In genomic region chr3:151817473-151817872, GRCh38 we compare ENCODE assay signal across 17 cellular contexts. TPM values are rescaled to one million over a fixed set of nuclear protein-coding genes. Genes with fewer than 3 reads are reported as not detected.
DNase-seq lines count a peak whose midpoint lies in the region; ATAC-seq, FAIRE-seq and TF ChIP-seq lines count a peak whose summit lies in the region.
"Had no signal": no experiment of that assay in that cellular context is flagged by ENCODE, and none has a peak within 500 bp of the region (broad histone marks: within the 10 kb centered on the region; RNA-seq: fewer than 3 reads in every experiment).

No MANE protein-coding gene starts in this region.

- H2AFZ ChIP-seq in GM23338 (peak overlapping the region; percentile 56; the same call in 1 of the 2 replicates), H1 (ENCODE audit: low read length) (no peak overlapping the region), hepatocyte (no peak overlapping the region), SK-N-SH (ENCODE audit: low read depth) (no peak overlapping the region)

- H3K27ac ChIP-seq in GM23338 (ENCODE audit: low read depth) (no peak overlapping the region), H1 (ENCODE audit: low read depth, low read length) (no peak overlapping the region), hepatocyte (peak overlapping the region; percentile 69), right lobe of liver (peak overlapping the region in 2 of 3 donors; percentile 3 to 67), small intestine (ENCODE audit: low read depth in 1 of 2, low read length in 1 of 2) (no peak overlapping the region), SK-N-SH (ENCODE audit: low read depth in 2 of 2, low read length in 1 of 2) (peak overlapping the region in 1 of 2 experiments; percentile 69; a peak in 1 of 4 replicates)

- TF ChIP-seq RAD21 in H1 (IDR thresholded peaks at IDR 0.05 in 1 of 2, conservative IDR thresholded peaks at IDR 0.05 in 1 of 2; ENCODE audit: low read depth in 2 of 2, low read length in 2 of 2) (no peak), SK-N-SH (IDR thresholded peaks at IDR 0.05; ENCODE audit: low read length) (no peak)

- 92% methylated on average over 5 of the region's 5 CpGs; no CpG with 5 or more reads in 1 of the 2 experiments for WGBS in H1 (ENCODE audit: extremely low coverage in 1 of 2, insufficient coverage in 1 of 2, insufficient read length in 1 of 2, insufficient replicate concordance in 2 of 2, low coverage in 1 of 2, low lambda C conversion rate in 2 of 2, missing lambda C conversion rate in 1 of 2), 2 experiments
- 73% methylated on average over 5 of the region's 5 CpGs for WGBS in hepatocyte (ENCODE audit: low lambda C conversion rate, missing lambda C conversion rate)
- WGBS in right lobe of liver (ENCODE audit: insufficient coverage, low coverage, low lambda C conversion rate, missing lambda C conversion rate) = 28% methylated on average over 5 of the region's 5 CpGs
- 69 to 76% (median 71%) methylated on average over 5 of the region's 5 CpGs for WGBS in small intestine, 3 donors
- 30% methylated on average over 5 of the region's 5 CpGs for WGBS in SK-N-SH (ENCODE audit: low lambda C conversion rate)

- H4K5ac ChIP-seq in H1 (ENCODE audit: insufficient read length, low read depth, low read length) = no peak overlapping the region

- H3K4me2 ChIP-seq in GM23338 = no peak overlapping the region
- no peak overlapping the region for H3K4me2 ChIP-seq in H1 (ENCODE audit: insufficient read depth in 1 of 2, low read depth in 2 of 2, low read length in 2 of 2)
- H3K4me2 ChIP-seq in hepatocyte = no peak overlapping the region
- no peak overlapping the region for H3K4me2 ChIP-seq in SK-N-SH

- H3K36me3 Mint-ChIP-seq in GM23338 (ENCODE audit: low read depth) = no peaks in the 10 kb centered on the region
- H3K36me3 Mint-ChIP-seq: CD4-positive, alpha-beta memory T cell had no signal

- TF ChIP-seq EP300 in H1 (IDR thresholded peaks at IDR 0.05; ENCODE audit: borderline replicate concordance in 1 of 2, low read depth in 2 of 2, low read length in 2 of 2) (no peak), SK-N-SH (IDR thresholded peaks at IDR 0.05; ENCODE audit: borderline replicate concordance in 1 of 2, low read depth in 1 of 2, low read length in 1 of 2) (no peak)

- H3K4me3 Mint-ChIP-seq in GM23338 = no peak overlapping the region
- H3K4me3 Mint-ChIP-seq: CD4-positive, alpha-beta memory T cell; H9 had no signal

- POLR2A ChIA-PET in H1 (lab: Charles Lee; ENCODE audit: partially characterized antibody) (no interaction called here), SK-N-SH (lab: Yijun Ruan, JAX) (no interaction called here)

- peaks cover 16% of the 10 kb centered on the region for H3K4me1 Mint-ChIP-seq in GM23338
- H3K4me1 Mint-ChIP-seq: CD4-positive, alpha-beta memory T cell had no signal

- no peak overlapping the region for H2BK12ac ChIP-seq in H1 (ENCODE audit: low read depth, low read length)

- no peak for ATAC-seq in GM23338
- ATAC-seq in right lobe of liver = peak in 3 of 4 donors; percentile 13 to 32 (median 19)
- ATAC-seq: HCT116 had no signal

- H4K91ac ChIP-seq in H1 (replicated peaks; ENCODE audit: insufficient read length, low read length) = no peak overlapping the region

- TF ChIP-seq POLR2A in H1 (IDR thresholded peaks at IDR 0.05; ENCODE audit: control extremely low read depth in 1 of 2, low read depth in 2 of 2, low read length in 2 of 2) = no peak
- peak; percentile 11 for TF ChIP-seq POLR2A in right lobe of liver (IDR thresholded peaks at IDR 0.05)

- no peaks in the 10 kb centered on the region for H3K79me1 ChIP-seq in H1 (ENCODE audit: low read depth, low read length)

- FAIRE-seq in H1 (lab: Jason Lieb, UNC) (no peak), small intestine (lab: Jason Lieb, UNC) (no peak)
- FAIRE-seq: G401.6, GM12892 had no signal

- no peak overlapping the region for H4K8ac ChIP-seq in H1 (ENCODE audit: extremely low read depth, insufficient read depth, low read length)

- CTCF ChIA-PET in H1 (lab: Charles Lee; ENCODE audit: partially characterized antibody) (interaction anchor here (1.3 to 2.2 kb wide), 2 partner anchors 19 to 590 kb away, joined by 3 to 7 read pairs; no protein-coding TSS in a partner anchor), SK-N-SH (lab: Yijun Ruan, JAX) (no interaction called here)

- H3K14ac ChIP-seq in H1 (ENCODE audit: insufficient read length) = no peak overlapping the region

- H3K79me2 ChIP-seq in GM23338 (replicated peaks; ENCODE audit: insufficient read depth) (no peaks in the 10 kb centered on the region), H1 (ENCODE audit: control insufficient read depth in 1 of 2, insufficient read depth in 2 of 2, low read length in 2 of 2) (no peaks in the 10 kb centered on the region), hepatocyte (no peaks in the 10 kb centered on the region), SK-N-SH (ENCODE audit: insufficient read depth) (peaks cover 47% of the 10 kb centered on the region)

- H3K23ac ChIP-seq in H1 (ENCODE audit: insufficient read length) = no peak overlapping the region

- H3K9ac ChIP-seq in H1 (replicated peaks in 1 of 4; ENCODE audit: extremely low read depth in 1 of 4, low read depth in 3 of 4, low read length in 3 of 4) = no peak overlapping the region
- no peak overlapping the region for H3K9ac ChIP-seq in SK-N-SH

- H2AK5ac ChIP-seq in H1 (ENCODE audit: low read depth, low read length) = no peak overlapping the region

- H3K9me3 ChIP-seq in H1 (ENCODE audit: insufficient read depth in 2 of 2, low read depth in 1 of 2, low read length in 1 of 2) (no peaks in the 10 kb centered on the region), hepatocyte (ENCODE audit: low read depth) (no peaks in the 10 kb centered on the region), right lobe of liver (no peaks in the 10 kb centered on the region), small intestine (ENCODE audit: control insufficient read depth, low read depth) (no peaks in the 10 kb centered on the region), SK-N-SH (no peaks in the 10 kb centered on the region)

- H3F3A ChIP-seq in GM23338 (replicated peaks; ENCODE audit: low read depth) = no peaks in the 10 kb centered on the region
- H3F3A ChIP-seq in SK-N-SH (replicated peaks; ENCODE audit: insufficient read depth) = peaks cover 12% of the 10 kb centered on the region

- H3K4me1 ChIP-seq in GM23338 (ENCODE audit: insufficient read depth) (peaks cover 8% of the 10 kb centered on the region; the same call in 1 of the 2 replicates), H1 (replicated peaks in 1 of 4; ENCODE audit: control insufficient read depth in 3 of 4, insufficient read depth in 4 of 4, low read length in 3 of 4) (no peaks in the 10 kb centered on the region), hepatocyte (ENCODE audit: insufficient read depth) (no peaks in the 10 kb centered on the region), right lobe of liver (peaks cover 0 to 18% (median 0%) of the 10 kb centered on the region in 4 donors), small intestine (ENCODE audit: control insufficient read depth in 2 of 2, insufficient read depth in 1 of 2, low read depth in 1 of 2, low read length in 1 of 2) (peaks cover 0 to 2% of the 10 kb centered on the region in 2 donors), SK-N-SH (ENCODE audit: control insufficient read depth in 1 of 2, insufficient read depth in 2 of 2, low read depth in 1 of 2, low read length in 1 of 2) (no peaks in the 10 kb centered on the region; a peak in 1 of 4 replicates)

- H3K27me3 ChIP-seq in GM23338 (ENCODE audit: insufficient read depth) = no peaks in the 10 kb centered on the region
- H3K27me3 ChIP-seq in H1 (replicated peaks in 1 of 4; ENCODE audit: control insufficient read depth in 3 of 4, extremely low read depth in 1 of 4, insufficient read depth in 3 of 4, low read length in 3 of 4) = no peaks in the 10 kb centered on the region
- H3K27me3 ChIP-seq in hepatocyte = no peaks in the 10 kb centered on the region
- H3K27me3 ChIP-seq in right lobe of liver = no peaks in the 10 kb centered on the region
- no peaks in the 10 kb centered on the region for H3K27me3 ChIP-seq in small intestine (ENCODE audit: control insufficient read depth in 2 of 2, insufficient read depth in 2 of 2, low read length in 2 of 2)
- H3K27me3 ChIP-seq in SK-N-SH (ENCODE audit: insufficient read depth) = no peaks in the 10 kb centered on the region

- no peak overlapping the region for H2BK5ac ChIP-seq in H1 (ENCODE audit: low read depth, low read length)

- H3K27me3 Mint-ChIP-seq in GM23338 (ENCODE audit: insufficient read depth, low read depth, poor library complexity) = no peaks in the 10 kb centered on the region

- peak overlapping the region; percentile 64 for H2BK120ac ChIP-seq in H1 (replicated peaks; ENCODE audit: low read depth, low read length)

- intact Hi-C loops in right lobe of liver (cut with DNase I) = no loop called here

- peak overlapping the region; percentile 69 for H3K4ac ChIP-seq in H1 (replicated peaks; ENCODE audit: insufficient read length, low read depth, low read length)

- H2BK15ac ChIP-seq in H1 (ENCODE audit: low read length) = no peak overlapping the region

- DNase-seq in GM23338 (ENCODE audit: low spot score) = no peak
- no peak for DNase-seq in H1 (ENCODE audit: low read depth in 1 of 2, low spot score in 2 of 2)
- DNase-seq in hepatocyte (ENCODE audit: low spot score) = no peak
- no peak for DNase-seq in right lobe of liver
- DNase-seq in small intestine = no peak
- no peak for DNase-seq in SK-N-SH
- no peak for DNase-seq in SIG-M5 treated with dmso at 0.1 percent for 504 hours (lab: John Stamatoyannopoulos, UW; ENCODE audit: unreplicated experiment)
- DNase-seq: C1 segment of cervical spinal cord; CD4-positive, alpha-beta memory T cell; COR-L47; DMS153; DND-41; H9 had no signal

- no peak overlapping the region for H3K56ac ChIP-seq in H1 (replicated peaks; ENCODE audit: insufficient read length, low read depth, low read length)

- H3K9me2 ChIP-seq in GM23338 (ENCODE audit: insufficient read depth) (no peaks in the 10 kb centered on the region), hepatocyte (replicated peaks; ENCODE audit: insufficient read depth) (no peaks in the 10 kb centered on the region), SK-N-SH (no peaks in the 10 kb centered on the region)

- H3K36me3 ChIP-seq in GM23338 (ENCODE audit: insufficient read depth) = no peaks in the 10 kb centered on the region
- no peaks in the 10 kb centered on the region; a peak in 1 of 8 replicates for H3K36me3 ChIP-seq in H1 (ENCODE audit: control insufficient read depth in 2 of 4, insufficient read depth in 4 of 4, low read length in 3 of 4)
- H3K36me3 ChIP-seq in hepatocyte (replicated peaks; ENCODE audit: insufficient read depth, low read depth) = no peaks in the 10 kb centered on the region
- no peaks in the 10 kb centered on the region for H3K36me3 ChIP-seq in right lobe of liver
- no peaks in the 10 kb centered on the region for H3K36me3 ChIP-seq in small intestine (ENCODE audit: control insufficient read depth in 2 of 2, insufficient read depth in 2 of 2, low read length in 2 of 2)
- peaks cover 0 to 5% of the 10 kb centered on the region in 2 experiments for H3K36me3 ChIP-seq in SK-N-SH (replicated peaks in 1 of 2; ENCODE audit: control insufficient read depth in 1 of 2, insufficient read depth in 2 of 2, low read length in 1 of 2)

- H3K23me2 ChIP-seq in H1 (ENCODE audit: low read depth, low read length) = 0 out of 2 replicates have a peak, but pooled peaks cover 2% of the 10 kb centered on the region

- H3K9me3 Mint-ChIP-seq in GM23338 = no peaks in the 10 kb centered on the region
- H3K9me3 Mint-ChIP-seq: CD4-positive, alpha-beta memory T cell; H9 had no signal

- no peak overlapping the region for H3K27ac Mint-ChIP-seq in GM23338
- H3K27ac Mint-ChIP-seq: CD4-positive, alpha-beta memory T cell; H9 had no signal

- TF ChIP-seq CTCF in GM23338 (conservative IDR thresholded peaks at IDR 0.05; ENCODE audit: low read depth in 2 of 2) (no peak), H1 (IDR thresholded peaks at IDR 0.05; ENCODE audit: control extremely low read depth in 1 of 3, insufficient read depth in 1 of 3, low read depth in 1 of 3, low read length in 3 of 3) (no peak), hepatocyte (IDR thresholded peaks at IDR 0.05; ENCODE audit: poor library complexity) (no peak), right lobe of liver (IDR thresholded peaks at IDR 0.05) (no peak), SK-N-SH (IDR thresholded peaks at IDR 0.05) (no peak)

- H3K4me3 ChIP-seq in GM23338 (no peak overlapping the region), H1 (ENCODE audit: extremely low read depth in 1 of 4, insufficient read depth in 2 of 4, low read depth in 3 of 4, low read length in 4 of 4) (no peak overlapping the region), hepatocyte (no peak overlapping the region), right lobe of liver (peak overlapping the region in 2 of 3 donors; percentile 56 to 57), small intestine (ENCODE audit: low read depth in 1 of 2, low read length in 2 of 2) (no peak overlapping the region), SK-N-SH (ENCODE audit: low read depth in 2 of 2, low read length in 1 of 2) (no peak overlapping the region)

- no peaks in the 10 kb centered on the region for H4K20me1 ChIP-seq in GM23338 (replicated peaks; ENCODE audit: insufficient read depth)
- no peaks in the 10 kb centered on the region for H4K20me1 ChIP-seq in H1 (replicated peaks in 1 of 2; ENCODE audit: control insufficient read depth in 1 of 2, insufficient read depth in 2 of 2, low read length in 2 of 2)
- no peaks in the 10 kb centered on the region for H4K20me1 ChIP-seq in hepatocyte (ENCODE audit: insufficient read depth, poor library complexity, severe bottlenecking)
- no peaks in the 10 kb centered on the region for H4K20me1 ChIP-seq in SK-N-SH (ENCODE audit: insufficient read depth)

- H3K18ac ChIP-seq in H1 (ENCODE audit: extremely low read depth, low read length) = no peak overlapping the region

- H2BK20ac ChIP-seq in H1 (ENCODE audit: low read length) = no peak overlapping the region

RNA-seq across cellular contexts. Expression of gene AADAC, which starts 3.6 kb away (rescaled TPM):
- not detected in 2 replicates for total RNA-seq in GM23338 (2014; rRNA removed; shearing (Covaris generic))
- polyA plus RNA-seq in GM23338 (2016; fragmentation: Nextera tagmentation; extraction: Ambion mirVana) (not detected in 2 replicates), H1 (2011; rRNA removed) (not detected in 2 replicates), hepatocyte (30.5 and 47.8 TPM in 2 replicates), small intestine (100 to 1,000 TPM in 2 of 3 donors, 10 to 100 TPM in 1; 55.5 to 142 (median 101) TPM), SK-N-SH (2012; rRNA removed) (1.2 and 3.5 TPM in 2 replicates)
- not detected in 2 replicates for total RNA-seq in H1 (2021; fragmentation: NEBNext Ultra II Directional; extraction: Animal tissue kit (Norgen Biotek cat#: 25700))
- not detected for polyA plus RNA-seq in H1 (2011; cell fraction: cytosol; rRNA removed)
- polyA plus RNA-seq in H1 (2011; cell fraction: nucleus; rRNA removed) = not detected
- not detected in 4 replicates for polyA plus RNA-seq in H1 (2012, experiment 1 of 2)
- polyA plus RNA-seq in H1 (2012, experiment 2 of 2) = not detected
- not detected for polyA plus RNA-seq in H1 (2013, experiment 1 of 2)
- not detected for polyA plus RNA-seq in H1 (2013, experiment 2 of 2)
- polyA minus RNA-seq in H1 (2011; rRNA and poly(A)+ RNA removed) = not detected in 2 replicates
- not detected for polyA minus RNA-seq in H1 (2011; cell fraction: cytosol; rRNA and poly(A)+ RNA removed)
- not detected for polyA minus RNA-seq in H1 (2011; cell fraction: nucleus; rRNA and poly(A)+ RNA removed)
- total RNA-seq in hepatocyte (88.5 and 94.0 TPM in 2 replicates), right lobe of liver (100 to 1,000 TPM; 160 to 275 (median 229) TPM)
- 0.39 and 0.64 TPM in 2 replicates for polyA plus RNA-seq in SK-N-SH (2012; cell fraction: cytosol; rRNA removed)
- polyA plus RNA-seq in SK-N-SH (2012; cell fraction: nucleus; rRNA removed) = 7.0 and 16.3 TPM in 2 replicates
- total RNA-seq: CD4-positive, alpha-beta memory T cell; H9 had no signal
- polyA plus RNA-seq: BJ; CD4-positive, alpha-beta memory T cell had no signal

RNA-seq across cellular contexts. Expression of gene SUCNR1, which starts 56.0 kb away (rescaled TPM):
- total RNA-seq in GM23338 (2014; rRNA removed; shearing (Covaris generic)) = not detected in 2 replicates
- polyA plus RNA-seq in GM23338 (2016; fragmentation: Nextera tagmentation; extraction: Ambion mirVana) (not detected in 2 replicates), H1 (2011; rRNA removed) (not detected in 2 replicates), hepatocyte (0.40 and 0.45 TPM in 2 replicates), small intestine (under 1 TPM; 0.22 to 0.89 (median 0.27) TPM), SK-N-SH (2012; rRNA removed) (1.5 and 2.9 TPM in 2 replicates)
- not detected in 2 replicates for total RNA-seq in H1 (2021; fragmentation: NEBNext Ultra II Directional; extraction: Animal tissue kit (Norgen Biotek cat#: 25700))
- polyA plus RNA-seq in H1 (2011; cell fraction: cytosol; rRNA removed) = not detected
- not detected for polyA plus RNA-seq in H1 (2011; cell fraction: nucleus; rRNA removed)
- not detected in 4 replicates for polyA plus RNA-seq in H1 (2012, experiment 1 of 2)
- not detected for polyA plus RNA-seq in H1 (2012, experiment 2 of 2)
- under 0.01 TPM for polyA plus RNA-seq in H1 (2013, experiment 1 of 2)
- not detected for polyA plus RNA-seq in H1 (2013, experiment 2 of 2)
- polyA minus RNA-seq in H1 (2011; rRNA and poly(A)+ RNA removed) = not detected in 2 replicates
- polyA minus RNA-seq in H1 (2011; cell fraction: cytosol; rRNA and poly(A)+ RNA removed) = not detected
- not detected for polyA minus RNA-seq in H1 (2011; cell fraction: nucleus; rRNA and poly(A)+ RNA removed)
- total RNA-seq in hepatocyte (0.80 and 1.7 TPM in 2 replicates), right lobe of liver (1 to 10 TPM; 1.7 to 3.2 (median 2.4) TPM)
- polyA plus RNA-seq in SK-N-SH (2012; cell fraction: cytosol; rRNA removed) = 3.5 and 4.6 TPM in 2 replicates
- polyA plus RNA-seq in SK-N-SH (2012; cell fraction: nucleus; rRNA removed) = 1.1 and 3.5 TPM in 2 replicates
- total RNA-seq: H9 had no signal
- polyA plus RNA-seq: BJ; CD4-positive, alpha-beta memory T cell had no signal

Comparison
In these comparisons a context has a peak if more than half of its experiments do, and no peak if none do; other contexts are left out.
1. H3K27ac ChIP-seq: peak in hepatocyte (single experiment) and right lobe of liver (2 of 3); none in GM23338 (single experiment), H1 (single experiment) and small intestine (0 of 2).
2. H3K4me3 ChIP-seq: peak in right lobe of liver (2 of 3); none in GM23338 (single experiment), H1 (0 of 4), hepatocyte (single experiment), small intestine (0 of 2) and SK-N-SH (0 of 2).